In the genomic region with DNA sequence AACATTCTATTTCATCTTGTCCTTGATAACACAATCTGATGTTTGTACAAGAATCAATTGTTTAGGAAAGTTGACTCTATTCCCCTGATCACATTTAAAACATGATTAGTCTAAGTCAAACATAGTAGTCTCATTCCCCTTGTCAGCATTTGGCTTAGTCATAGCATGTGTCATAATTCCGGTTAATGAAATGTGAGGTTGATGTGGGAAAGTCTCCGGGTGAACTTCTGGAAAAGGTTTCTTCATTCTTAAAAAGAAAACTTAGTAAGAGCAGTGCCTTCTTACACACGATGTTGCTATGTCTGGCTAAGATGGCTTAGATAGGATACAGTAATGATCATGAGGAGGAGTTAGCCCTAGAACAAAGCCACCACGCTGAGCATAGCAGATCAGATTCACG, we compare ENCODE assay signal across 13 cellular contexts.
A peak's percentile ranks its signal among the peaks of the same experiment; 100 is the strongest.
DNase-seq lines count a peak whose midpoint lies in the region; TF ChIP-seq lines count a peak whose summit lies in the region.
"Had no signal": no experiment of that assay in that cellular context is flagged by ENCODE, and none has a peak within 500 bp of the region (broad histone marks: within the 10 kb centered on the region; RNA-seq: fewer than 3 reads in every experiment).

No MANE protein-coding gene starts in this region.

- peaks cover 39% of the 10 kb centered on the region for H3K4me1 Mint-ChIP-seq in chondrocyte (ENCODE audit: low read depth)
- H3K4me1 Mint-ChIP-seq in endothelial cell (ENCODE audit: unreplicated experiment), result no peaks in the 10 kb centered on the region
- no peaks in the 10 kb centered on the region for H3K4me1 Mint-ChIP-seq in activated T-helper 2 cell treated with anti-CD3 and anti-CD28 coated beads, Interferon-gamma antibody, Interleukin-2, Interleukin-4, amounts not matched to agents 10 μg/mL and 5 μg/mL and 100 μg/mL, durations not matched to agents 14 hours and 24 hours and 36 hours (ENCODE audit: low read depth)

- H3K27me3 Mint-ChIP-seq in chondrocyte (ENCODE audit: low read depth), result no peaks in the 10 kb centered on the region
- peaks cover 1% of the 10 kb centered on the region for H3K27me3 Mint-ChIP-seq in endothelial cell (ENCODE audit: unreplicated experiment)
- H3K27me3 Mint-ChIP-seq in activated T-helper 2 cell treated with anti-CD3 and anti-CD28 coated beads, Interferon-gamma antibody, Interleukin-2, Interleukin-4, amounts not matched to agents 10 μg/mL and 5 μg/mL and 100 μg/mL, durations not matched to agents 14 hours and 24 hours and 36 hours (ENCODE audit: low read depth), result no peaks in the 10 kb centered on the region

- peak overlapping the region; percentile 82 for H3K27ac Mint-ChIP-seq in chondrocyte (ENCODE audit: unreplicated experiment)
- H3K27ac Mint-ChIP-seq in endothelial cell (ENCODE audit: unreplicated experiment), result no peak overlapping the region
- no peak overlapping the region for H3K27ac Mint-ChIP-seq in activated T-helper 2 cell treated with anti-CD3 and anti-CD28 coated beads, Interferon-gamma antibody, Interleukin-2, Interleukin-4, amounts not matched to agents 10 μg/mL and 5 μg/mL and 100 μg/mL, durations not matched to agents 14 hours and 24 hours and 36 hours
- H3K27ac Mint-ChIP-seq: effector memory CD8-positive, alpha-beta T cell had no signal

- H3K9me3 ChIP-seq in MG63, result peaks cover 11% of the 10 kb centered on the region

- intact Hi-C loops in activated T-helper 2 cell treated with anti-CD3 and anti-CD28 coated beads, Interferon-gamma antibody, Interleukin-2, Interleukin-4, amounts not matched to agents 10 μg/mL and 5 μg/mL and 100 μg/mL, durations not matched to agents 14 hours and 24 hours and 36 hours (cut with micrococcal nuclease), result no loop called here

- DNase-seq in AG09319 (ENCODE audit: extremely low read depth, low read depth) (peak; percentile 98), MG63 (peak; percentile 6), chondrocyte (ENCODE audit: low spot score) (no peak), myocyte (ENCODE audit: low read depth) (peak; percentile 81), islet precursor cell (no peak), endothelial cell (ENCODE audit: low spot score) (no peak), CD1c-positive myeloid dendritic cell (ENCODE audit: extremely low spot score) (no peak)
- DNase-seq in activated T-helper 2 cell treated with anti-CD3 and anti-CD28 coated beads, Interferon-gamma antibody, Interleukin-2, Interleukin-4, amounts not matched to agents 10 μg/mL and 5 μg/mL and 100 μg/mL, durations not matched to agents 14 hours and 24 hours and 36 hours (ENCODE audit: low spot score), result no peak
- DNase-seq: DMS153; effector memory CD8-positive, alpha-beta T cell; KBM-7; NCI-H524 treated with DMSO at 0.1 percent for 48 hours; substantia nigra had no signal

- no peak for TF ChIP-seq CTCF in AG09319 (IDR thresholded peaks at IDR 0.05; ENCODE audit: low read depth, low read length)
- TF ChIP-seq CTCF in chondrocyte (IDR thresholded peaks at IDR 0.05), result no peak
- TF ChIP-seq CTCF in endothelial cell (IDR thresholded peaks at IDR 0.05; ENCODE audit: unreplicated experiment), result no peak

- H3K9me3 Mint-ChIP-seq in chondrocyte (ENCODE audit: low read depth) (peaks cover 14% of the 10 kb centered on the region), endothelial cell (ENCODE audit: unreplicated experiment) (no peaks in the 10 kb centered on the region)
- H3K9me3 Mint-ChIP-seq in activated T-helper 2 cell treated with anti-CD3 and anti-CD28 coated beads, Interferon-gamma antibody, Interleukin-2, Interleukin-4, amounts not matched to agents 10 μg/mL and 5 μg/mL and 100 μg/mL, durations not matched to agents 14 hours and 24 hours and 36 hours, result no peaks in the 10 kb centered on the region

- no peaks in the 10 kb centered on the region for H3K27me3 ChIP-seq in MG63

- H3K36me3 Mint-ChIP-seq in chondrocyte (ENCODE audit: low read depth) (peaks cover 9% of the 10 kb centered on the region), endothelial cell (ENCODE audit: low read depth, unreplicated experiment) (no peaks in the 10 kb centered on the region)
- no peaks in the 10 kb centered on the region for H3K36me3 Mint-ChIP-seq in activated T-helper 2 cell treated with anti-CD3 and anti-CD28 coated beads, Interferon-gamma antibody, Interleukin-2, Interleukin-4, amounts not matched to agents 10 μg/mL and 5 μg/mL and 100 μg/mL, durations not matched to agents 14 hours and 24 hours and 36 hours (ENCODE audit: low read depth)

- H3K36me3 ChIP-seq in MG63, result no peaks in the 10 kb centered on the region

- H3K4me3 Mint-ChIP-seq in chondrocyte (ENCODE audit: unreplicated experiment) (no peak overlapping the region), endothelial cell (ENCODE audit: unreplicated experiment) (no peak overlapping the region)
- H3K4me3 Mint-ChIP-seq in activated T-helper 2 cell treated with anti-CD3 and anti-CD28 coated beads, Interferon-gamma antibody, Interleukin-2, Interleukin-4, amounts not matched to agents 10 μg/mL and 5 μg/mL and 100 μg/mL, durations not matched to agents 14 hours and 24 hours and 36 hours (ENCODE audit: low read depth), result no peak overlapping the region
- H3K4me3 Mint-ChIP-seq: effector memory CD8-positive, alpha-beta T cell had no signal

- no peak overlapping the region for H3K4me3 ChIP-seq in MG63

Comparison
In these comparisons a context has a peak if more than half of its experiments do, and no peak if none do; other contexts are left out.
1. DNase-seq: peak in AG09319 (single experiment), MG63 (single experiment) and myocyte (single experiment); none in chondrocyte (single experiment), islet precursor cell (single experiment), endothelial cell (single experiment), activated T-helper 2 cell treated with anti-CD3 and anti-CD28 coated beads, Interferon-gamma antibody, Interleukin-2, Interleukin-4, amounts not matched to agents 10 μg/mL and 5 μg/mL and 100 μg/mL, durations not matched to agents 14 hours and 24 hours and 36 hours (single experiment) and CD1c-positive myeloid dendritic cell (single experiment).